In genomic region chr3:79729096-79729495, GRCh38 we compare ENCODE assay signal across 13 cellular contexts. TPM values are rescaled to one million over a fixed set of nuclear protein-coding genes. Genes with fewer than 3 reads are reported as not detected.
DNase-seq lines count a peak whose midpoint lies in the region; ATAC-seq, FAIRE-seq and TF ChIP-seq lines count a peak whose summit lies in the region.
"Had no signal": no experiment of that assay in that cellular context is flagged by ENCODE, and none has a peak within 500 bp of the region (broad histone marks: within the 10 kb centered on the region; RNA-seq: fewer than 3 reads in every experiment).

No MANE protein-coding gene starts in this region.

- H3K4me2 ChIP-seq in endothelial cell of umbilical vein (ENCODE audit: insufficient read depth, low read length): no peak overlapping the region

- H3K9me1 ChIP-seq in endothelial cell of umbilical vein (replicated peaks; ENCODE audit: control insufficient read depth, extremely low read depth, insufficient read depth, low read length): no peaks in the 10 kb centered on the region

- H3K9ac ChIP-seq in endothelial cell of umbilical vein (replicated peaks; ENCODE audit: extremely low read depth, insufficient read depth, low read length): no peak overlapping the region

- CTCF ChIA-PET in endothelial cell of umbilical vein (lab: Charles Lee): interaction anchor here (0.7 kb wide), 2 partner anchors 8 to 15 kb away, joined by 3 read pairs; no protein-coding TSS in a partner anchor

- dilution Hi-C loops in endothelial cell of umbilical vein (cut with MboI; ENCODE audit: extremely low pct_ligation_motif_present, low sequenced_read_pairs): no loop called here

- no peaks in the 10 kb centered on the region for H3K27me3 ChIP-seq in endothelial cell of umbilical vein (ENCODE audit: control insufficient read depth in 2 of 2, insufficient read depth in 2 of 2, low read length in 2 of 2)
- no peaks in the 10 kb centered on the region for H3K27me3 ChIP-seq in gastrocnemius medialis

- H3K4me3 ChIP-seq in endothelial cell of umbilical vein (replicated peaks in 1 of 3; ENCODE audit: insufficient read depth in 1 of 3, low read depth in 1 of 3, low read length in 3 of 3) (no peak overlapping the region), gastrocnemius medialis (no peak overlapping the region)
- H3K4me3 ChIP-seq: skin epidermis had no signal

- H3K4me1 Mint-ChIP-seq in activated T-cell treated with anti-CD3 and anti-CD28 coated beads, Interleukin-2, amount 50 U/mL, for 4 hours (ENCODE audit: low read depth): no peaks in the 10 kb centered on the region
- H3K4me1 Mint-ChIP-seq: activated naive CD8-positive, alpha-beta T cell treated with anti-CD3 and anti-CD28 coated beads for 36 hours; naive thymus-derived CD4-positive, alpha-beta T cell had no signal

- TF ChIP-seq CTCF in endothelial cell of umbilical vein (IDR thresholded peaks at IDR 0.05; ENCODE audit: extremely low read depth in 1 of 2, insufficient read depth in 1 of 2, low read depth in 1 of 2, low read length in 2 of 2): no peak
- TF ChIP-seq CTCF in gastrocnemius medialis (IDR thresholded peaks at IDR 0.05 in 4 of 5, conservative IDR thresholded peaks at IDR 0.05 in 1 of 5): no peak

- H3K36me3 ChIP-seq in endothelial cell of umbilical vein (ENCODE audit: control insufficient read depth in 2 of 2, extremely low read depth in 1 of 2, insufficient read depth in 2 of 2, low read length in 2 of 2): no peaks in the 10 kb centered on the region
- H3K36me3 ChIP-seq in gastrocnemius medialis: no peaks in the 10 kb centered on the region

- H3K27ac ChIP-seq in endothelial cell of umbilical vein (ENCODE audit: insufficient read depth, low read depth, low read length): no peak overlapping the region
- no peak overlapping the region for H3K27ac ChIP-seq in gastrocnemius medialis
- H3K27ac ChIP-seq: skin epidermis had no signal

- H3K27me3 Mint-ChIP-seq in activated T-cell treated with anti-CD3 and anti-CD28 coated beads, Interleukin-2, amount 50 U/mL, for 4 hours (ENCODE audit: low read depth): no peaks in the 10 kb centered on the region
- H3K27me3 Mint-ChIP-seq: activated naive CD8-positive, alpha-beta T cell treated with anti-CD3 and anti-CD28 coated beads for 36 hours; naive thymus-derived CD4-positive, alpha-beta T cell had no signal

- H3K4me3 Mint-ChIP-seq in activated T-cell treated with anti-CD3 and anti-CD28 coated beads, Interleukin-2, amount 50 U/mL, for 4 hours: no peak overlapping the region
- H3K4me3 Mint-ChIP-seq: activated naive CD8-positive, alpha-beta T cell treated with anti-CD3 and anti-CD28 coated beads for 36 hours; naive thymus-derived CD4-positive, alpha-beta T cell had no signal

- ATAC-seq in gastrocnemius medialis: no peak
- ATAC-seq in activated T-cell treated with anti-CD3 and anti-CD28 coated beads, Interleukin-2, amount 50 U/mL, for 4 hours: no peak
- ATAC-seq: naive thymus-derived CD4-positive, alpha-beta T cell had no signal

- H3K79me2 ChIP-seq in endothelial cell of umbilical vein (ENCODE audit: control insufficient read depth, insufficient read depth, low read length): no peaks in the 10 kb centered on the region

- peaks cover 25% of the 10 kb centered on the region for H3K9me3 Mint-ChIP-seq in activated T-cell treated with anti-CD3 and anti-CD28 coated beads, Interleukin-2, amount 50 U/mL, for 4 hours

- in situ Hi-C loops in gastrocnemius medialis (cut with MboI; ENCODE audit: low sequenced_read_pairs in 4 of 4): no loop called here

- H3K36me3 Mint-ChIP-seq in activated T-cell treated with anti-CD3 and anti-CD28 coated beads, Interleukin-2, amount 50 U/mL, for 4 hours (ENCODE audit: insufficient read depth): no peaks in the 10 kb centered on the region
- H3K36me3 Mint-ChIP-seq: activated naive CD8-positive, alpha-beta T cell treated with anti-CD3 and anti-CD28 coated beads for 36 hours; naive thymus-derived CD4-positive, alpha-beta T cell had no signal

- POLR2A ChIA-PET in endothelial cell of umbilical vein (lab: Charles Lee): no interaction called here

- intact Hi-C loops in endothelial cell of umbilical vein (cut with micrococcal nuclease): no loop called here
- intact Hi-C loops in gastrocnemius medialis (cut with DNase I; ENCODE audit: low total_unique reads): no loop called here

- DNase-seq in NCI-H748 (lab: John Stamatoyannopoulos, UW; ENCODE audit: unreplicated experiment) (peak; percentile 11), NCI-H748 treated with DMSO at 0.1 percent for 48 hours (lab: John Stamatoyannopoulos, UW) (no peak), NCI-H226 (peak; percentile 72), endothelial cell of umbilical vein (ENCODE audit: low read depth, low spot score) (peak; percentile 72), pons (ENCODE audit: low spot score) (peak; percentile 31), GDM1 (lab: John Stamatoyannopoulos, UW) (no peak), gastrocnemius medialis (no peak)
- no peak for DNase-seq in activated T-cell treated with anti-CD3 and anti-CD28 coated beads, Interleukin-2, amount 50 U/mL, for 4 hours
- DNase-seq: activated naive CD8-positive, alpha-beta T cell treated with anti-CD3 and anti-CD28 coated beads for 36 hours; DMS79 treated with DMSO at 0.1 percent for 48 hours; naive thymus-derived CD4-positive, alpha-beta T cell; trophoblast cell had no signal

- no peaks in the 10 kb centered on the region for H4K20me1 ChIP-seq in endothelial cell of umbilical vein (replicated peaks; ENCODE audit: control insufficient read depth, extremely low read depth, insufficient read depth, low read length)

- H3K4me1 ChIP-seq in endothelial cell of umbilical vein (ENCODE audit: control insufficient read depth, extremely low read depth, insufficient read depth, low read length): no peaks in the 10 kb centered on the region
- no peaks in the 10 kb centered on the region for H3K4me1 ChIP-seq in gastrocnemius medialis

- no TSS peak for BruUV-seq in endothelial cell of umbilical vein (replicated peaks; lab: Mats Ljungman, UMichigan)

- no peak overlapping the region for H2AFZ ChIP-seq in endothelial cell of umbilical vein (ENCODE audit: low read depth, low read length)

- TF ChIP-seq POLR2A in endothelial cell of umbilical vein (IDR thresholded peaks at IDR 0.05; ENCODE audit: low read depth, low read length): no peak
- no peak for TF ChIP-seq POLR2A in gastrocnemius medialis (IDR thresholded peaks at IDR 0.05)

- H3K9me3 ChIP-seq in endothelial cell of umbilical vein (replicated peaks; ENCODE audit: control insufficient read depth, insufficient read depth, low read length) (no peaks in the 10 kb centered on the region), gastrocnemius medialis (no peaks in the 10 kb centered on the region)

- FAIRE-seq in endothelial cell of umbilical vein (lab: Jason Lieb, UNC): no peak

TF ChIP-seq in endothelial cell of umbilical vein, 7 proteins besides CTCF, POLR2A, EP300 and RAD21:
- no peak for TF ChIP-seq EZH2 (IDR thresholded peaks at IDR 0.05; ENCODE audit: borderline replicate concordance, low read depth, low read length, severe bottlenecking)
TF ChIP-seq in endothelial cell of umbilical vein: peak in this region for 0.

RNA-seq across cellular contexts. Expression of gene ROBO1, which starts 38.7 kb away (rescaled TPM):
- total RNA-seq in endothelial cell of umbilical vein (14.2 and 26.4 TPM in 2 replicates), gastrocnemius medialis (10 to 100 TPM in 2 of 4 donors, 1 to 10 TPM in 2; 4.2 to 16.0 (median 9.5) TPM)
- 4.3 and 5.9 TPM in 2 replicates for polyA plus RNA-seq in endothelial cell of umbilical vein
- 5.5 and 7.1 TPM in 2 replicates for polyA plus RNA-seq in endothelial cell of umbilical vein (2011; cell fraction: cytosol; rRNA removed)
- 10.2 and 10.7 TPM in 2 replicates for polyA plus RNA-seq in endothelial cell of umbilical vein (2011; cell fraction: nucleus; rRNA removed)
- polyA plus RNA-seq in endothelial cell of umbilical vein (2012): 16.1 and 18.6 TPM in 2 replicates
- polyA minus RNA-seq in endothelial cell of umbilical vein: 18.4 and 29.6 TPM in 2 replicates
- 24.4 TPM for polyA minus RNA-seq in endothelial cell of umbilical vein (2011; cell fraction: cytosol; rRNA and poly(A)+ RNA removed)
- polyA minus RNA-seq in endothelial cell of umbilical vein (2011; cell fraction: nucleus; rRNA and poly(A)+ RNA removed): 24.3 and 33.1 TPM in 2 replicates
- total RNA-seq in activated T-cell treated with anti-CD3 and anti-CD28 coated beads, Interleukin-2, amount 50 U/mL, for 4 hours: under 1 TPM; 0.38 to 0.99 (median 0.95) TPM

Comparison
In these comparisons a context has a peak if more than half of its experiments do, and no peak if none do; other contexts are left out.
1. DNase-seq: peak in NCI-H748 (single experiment), NCI-H226 (single experiment), endothelial cell of umbilical vein (single experiment) and pons (single experiment); none in NCI-H748 treated with DMSO at 0.1 percent for 48 hours (single experiment), GDM1 (single experiment), gastrocnemius medialis (0 of 2) and activated T-cell treated with anti-CD3 and anti-CD28 coated beads, Interleukin-2, amount 50 U/mL, for 4 hours (single experiment).